In the genomic region with DNA sequence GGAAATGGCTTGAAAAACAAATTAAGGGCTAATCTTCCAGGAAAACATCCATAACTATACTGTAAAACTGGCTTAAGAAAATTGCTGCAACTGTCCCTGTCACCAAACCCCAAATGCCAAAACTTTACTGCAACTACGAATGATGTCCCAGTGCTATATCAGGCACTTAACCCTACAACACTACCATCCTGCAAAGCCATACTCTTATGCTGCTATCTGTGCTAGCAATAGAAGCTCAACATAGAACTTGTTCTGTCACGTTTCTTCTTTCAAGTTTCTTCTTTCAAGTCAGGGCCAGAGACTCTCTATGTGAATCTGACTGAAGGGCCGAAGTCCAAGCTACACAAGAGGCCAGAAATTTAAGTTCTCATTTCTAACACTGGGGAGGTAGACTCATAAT, we compare ENCODE assay signal across 19 cellular contexts.
A peak's percentile ranks its signal among the peaks of the same experiment; 100 is the strongest.
DNase-seq lines count a peak whose midpoint lies in the region; ATAC-seq and TF ChIP-seq lines count a peak whose summit lies in the region.
"Had no signal": no experiment of that assay in that cellular context is flagged by ENCODE, and none has a peak within 500 bp of the region (broad histone marks: within the 10 kb centered on the region; RNA-seq: fewer than 3 reads in every experiment).

No MANE protein-coding gene starts in this region.

- peaks cover 5% of the 10 kb centered on the region for H3K36me3 Mint-ChIP-seq in activated CD8-positive, alpha-beta T cell treated with anti-CD3 and anti-CD28 coated beads, Interleukin-2, amount 10 ng/mL, durations not matched to agents 7 days and 5 days (ENCODE audit: low read depth)
- H3K36me3 Mint-ChIP-seq: CD4-positive, CD25-positive, alpha-beta regulatory T cell had no signal

- no peaks in the 10 kb centered on the region for H3K27me3 ChIP-seq in dorsolateral prefrontal cortex

- intact Hi-C loops in dorsolateral prefrontal cortex (cut with DNase I), result loop anchor here (5.0 to 10.0 kb wide), 2 partner anchors 55 to 93 kb away; a partner anchor contains a TSS

- POLR2A ChIA-PET in activated CD8-positive, alpha-beta T cell treated with anti-CD3 and anti-CD28 coated beads, Interleukin-2, amount 10 ng/mL, durations not matched to agents 7 days and 5 days (lab: Charles Lee), result interaction anchor here (0.7 kb wide), 1 partner anchor 13 kb away, joined by 3 read pairs; no protein-coding TSS in a partner anchor

- peak overlapping the region in 1 of 2 donors; percentile 15 for H3K27ac Mint-ChIP-seq in stimulated activated naive CD8-positive, alpha-beta T cell treated with anti-CD3 and anti-CD28 coated beads, Interleukin-15, amount 100 ng/mL, for 72 hours
- no peak overlapping the region for H3K27ac Mint-ChIP-seq in activated CD8-positive, alpha-beta T cell treated with anti-CD3 and anti-CD28 coated beads, Interleukin-2, amount 10 ng/mL, durations not matched to agents 7 days and 5 days
- H3K27ac Mint-ChIP-seq: CD4-positive, CD25-positive, alpha-beta regulatory T cell had no signal

- no peak overlapping the region for H3K4me3 ChIP-seq in dorsolateral prefrontal cortex
- H3K4me3 ChIP-seq: GM23248, SJCRH30 had no signal

- DNase-seq in stimulated activated naive CD8-positive, alpha-beta T cell treated with anti-CD3 and anti-CD28 coated beads, Interleukin-15, amount 100 ng/mL, for 72 hours, result no peak
- DNase-seq in stimulated activated naive CD8-positive, alpha-beta T cell treated with anti-CD3 and anti-CD28 coated beads, Interleukin-15, Interleukin-2, amounts not matched to agents 100 U/mL and 50 U/mL, for 24 hours, result no peak
- DNase-seq in activated CD8-positive, alpha-beta T cell treated with anti-CD3 and anti-CD28 coated beads, Interleukin-2, amount 10 ng/mL, durations not matched to agents 7 days and 5 days, result no peak
- DNase-seq in dorsolateral prefrontal cortex (no peak), DMS153 (lab: John Stamatoyannopoulos, UW) (no peak)
- DNase-seq: GM23248, H9, NCI-H1092 treated with DMSO at 0.1 percent for 48 hours, NCI-H1436 treated with DMSO at 0.1 percent for 48 hours, NCI-H1930, NCI-H2227 treated with DMSO at 0.1 percent for 48 hours, NCI-H510A, NCI-H748 treated with DMSO at 0.1 percent for 48 hours, SJCRH30 had no signal

- H3K9me3 Mint-ChIP-seq in stimulated activated naive CD8-positive, alpha-beta T cell treated with anti-CD3 and anti-CD28 coated beads, Interleukin-15, amount 100 ng/mL, for 72 hours, result no peaks in the 10 kb centered on the region
- no peaks in the 10 kb centered on the region for H3K9me3 Mint-ChIP-seq in activated CD8-positive, alpha-beta T cell treated with anti-CD3 and anti-CD28 coated beads, Interleukin-2, amount 10 ng/mL, durations not matched to agents 7 days and 5 days (ENCODE audit: insufficient read depth)

- CTCF ChIA-PET in activated CD8-positive, alpha-beta T cell treated with anti-CD3 and anti-CD28 coated beads, Interleukin-2, amount 10 ng/mL, durations not matched to agents 7 days and 5 days (lab: Charles Lee), result interaction anchor here (0.7 to 2.4 kb wide), 3 partner anchors 9 to 93 kb away, joined by 3 to 9 read pairs (median 6); a partner anchor contains a TSS

- H3K4me1 Mint-ChIP-seq in stimulated activated naive CD8-positive, alpha-beta T cell treated with anti-CD3 and anti-CD28 coated beads, Interleukin-15, amount 100 ng/mL, for 72 hours, result peaks cover 38% of the 10 kb centered on the region
- peaks cover 36% of the 10 kb centered on the region for H3K4me1 Mint-ChIP-seq in activated CD8-positive, alpha-beta T cell treated with anti-CD3 and anti-CD28 coated beads, Interleukin-2, amount 10 ng/mL, durations not matched to agents 7 days and 5 days (ENCODE audit: low read depth)

- H3K4me3 Mint-ChIP-seq in stimulated activated naive CD8-positive, alpha-beta T cell treated with anti-CD3 and anti-CD28 coated beads, Interleukin-15, amount 100 ng/mL, for 72 hours, result peak overlapping the region; percentile 8 to 43
- H3K4me3 Mint-ChIP-seq in activated CD8-positive, alpha-beta T cell treated with anti-CD3 and anti-CD28 coated beads, Interleukin-2, amount 10 ng/mL, durations not matched to agents 7 days and 5 days, result no peak overlapping the region
- H3K4me3 Mint-ChIP-seq: CD4-positive, CD25-positive, alpha-beta regulatory T cell; H9 had no signal

- H3K27me3 Mint-ChIP-seq in stimulated activated naive CD8-positive, alpha-beta T cell treated with anti-CD3 and anti-CD28 coated beads, Interleukin-15, amount 100 ng/mL, for 72 hours, result no peaks in the 10 kb centered on the region
- H3K27me3 Mint-ChIP-seq in activated CD8-positive, alpha-beta T cell treated with anti-CD3 and anti-CD28 coated beads, Interleukin-2, amount 10 ng/mL, durations not matched to agents 7 days and 5 days (ENCODE audit: low read depth), result no peaks in the 10 kb centered on the region
- H3K27me3 Mint-ChIP-seq: CD4-positive, CD25-positive, alpha-beta regulatory T cell had no signal

- H3K27ac ChIP-seq in dorsolateral prefrontal cortex, result peak overlapping the region in 42 of 59 donors; percentile 0 to 72 (median 48)
- H3K27ac ChIP-seq: GM23248, KMS-11, SJCRH30 had no signal

- no peak for ATAC-seq in stimulated activated naive CD8-positive, alpha-beta T cell treated with anti-CD3 and anti-CD28 coated beads, Interleukin-15, amount 100 ng/mL, for 72 hours
- no peak for ATAC-seq in stimulated activated naive CD8-positive, alpha-beta T cell treated with anti-CD3 and anti-CD28 coated beads, Interleukin-15, Interleukin-2, amounts not matched to agents 100 U/mL and 50 U/mL, for 24 hours
- peak; percentile 62 for ATAC-seq in activated CD8-positive, alpha-beta T cell treated with anti-CD3 and anti-CD28 coated beads, Interleukin-2, amount 10 ng/mL, durations not matched to agents 7 days and 5 days
- ATAC-seq in HG03135 (IDR thresholded peaks at IDR 0.05; ENCODE audit: unreplicated experiment) (no peak), HG03378 (IDR thresholded peaks at IDR 0.05; ENCODE audit: unreplicated experiment) (no peak)
- ATAC-seq: Panc1 had no signal

- no peak for TF ChIP-seq CTCF in dorsolateral prefrontal cortex (IDR thresholded peaks at IDR 0.05 in 54 of 56, conservative IDR thresholded peaks at IDR 0.05 in 2 of 56; ENCODE audit: low read depth in 1 of 56, partially characterized antibody in 56 of 56)
